In the genomic region with DNA sequence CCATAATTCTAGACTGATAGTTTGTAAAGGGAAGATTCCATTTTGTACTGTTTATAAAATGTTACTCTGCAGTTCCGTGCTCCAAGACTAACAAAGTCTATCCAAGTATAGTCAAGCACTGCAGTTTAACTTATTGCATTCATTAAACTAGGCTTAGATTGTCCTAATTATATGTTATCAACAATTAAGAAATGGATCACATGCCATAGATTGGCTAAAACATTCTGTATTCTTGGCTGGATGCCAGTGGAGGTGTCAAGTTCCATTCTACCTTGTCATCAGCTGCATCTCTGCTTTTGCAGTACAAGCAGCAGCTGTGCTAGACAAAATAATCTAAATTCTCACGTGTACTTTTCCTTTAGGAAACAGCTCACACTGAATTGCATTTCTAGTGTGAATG, we compare ENCODE assay signal across 9 cellular contexts.
DNase-seq lines count a peak whose midpoint lies in the region; ATAC-seq, FAIRE-seq and TF ChIP-seq lines count a peak whose summit lies in the region.
"Had no signal": no experiment of that assay in that cellular context is flagged by ENCODE, and none has a peak within 500 bp of the region (broad histone marks: within the 10 kb centered on the region; RNA-seq: fewer than 3 reads in every experiment).

No MANE protein-coding gene starts in this region.

- in situ Hi-C loops in brain microvascular endothelial cell (cut with HindIII; ENCODE audit: low pct_ligation_motif_present, low sequenced_read_pairs), result no loop called here

- WGBS in small intestine, 3 donors, result 27 to 47% (median 36%) methylated on average over 2 of the region's 2 CpGs

- no peak overlapping the region for H2AFZ ChIP-seq in Karpas-422 (ENCODE audit: low read length)

- H3K4me3 Mint-ChIP-seq in T-cell, result no peak overlapping the region

- H3K4me2 ChIP-seq in Karpas-422 (ENCODE audit: low read depth, low read length, poor library complexity, severe bottlenecking), result peak overlapping the region; percentile 31

- H3K27ac ChIP-seq in Karpas-422 (ENCODE audit: low read length) (no peak overlapping the region), brain microvascular endothelial cell (no peak overlapping the region), small intestine (ENCODE audit: low read depth in 1 of 2, low read length in 1 of 2) (no peak overlapping the region)

- DNase-seq in Karpas-422 (peak; percentile 72), NCI-H2171 (lab: John Stamatoyannopoulos, UW) (peak; percentile 34), brain microvascular endothelial cell (peak; percentile 38), small intestine (peak; percentile 3), T-cell (no peak), GM19240 (ENCODE audit: insufficient read length, low spot score) (no peak)
- DNase-seq: kidney glomerular epithelial cell, NCI-H1694 treated with DMSO at 0.1 percent for 48 hours had no signal

- peaks cover 0 to 4% of the 10 kb centered on the region in 2 donors for H3K27me3 Mint-ChIP-seq in T-cell

- TF ChIP-seq CTCF in brain microvascular endothelial cell (IDR thresholded peaks at IDR 0.05; ENCODE audit: low read depth, low read length, missing control alignments), result no peak

- no peaks in the 10 kb centered on the region for H4K20me1 ChIP-seq in Karpas-422 (ENCODE audit: insufficient read depth, low read depth, low read length)

- no peak overlapping the region for H3K4me3 ChIP-seq in Karpas-422 (ENCODE audit: low read length)
- H3K4me3 ChIP-seq in brain microvascular endothelial cell (ENCODE audit: low read depth, low read length), result no peak overlapping the region
- H3K4me3 ChIP-seq in small intestine (ENCODE audit: low read depth in 1 of 2, low read length in 2 of 2), result no peak overlapping the region

- no peak overlapping the region for H3K9ac ChIP-seq in Karpas-422 (ENCODE audit: low read length)

- POLR2A ChIA-PET in T-cell (lab: Charles Lee), result no interaction called here

- CTCF ChIA-PET in T-cell (lab: Charles Lee), result no interaction called here

- H3K36me3 Mint-ChIP-seq in T-cell, result no peaks in the 10 kb centered on the region

- H3K36me3 ChIP-seq in Karpas-422 (ENCODE audit: insufficient read depth, low read length), result no peaks in the 10 kb centered on the region
- H3K36me3 ChIP-seq in brain microvascular endothelial cell (replicated peaks), result no peaks in the 10 kb centered on the region
- H3K36me3 ChIP-seq in small intestine (ENCODE audit: control insufficient read depth in 2 of 2, insufficient read depth in 2 of 2, low read length in 2 of 2), result no peaks in the 10 kb centered on the region

- H3K9me2 ChIP-seq in Karpas-422 (replicated peaks; ENCODE audit: insufficient read depth, low read length), result no peaks in the 10 kb centered on the region

- peaks cover 13% of the 10 kb centered on the region for H3K4me1 ChIP-seq in Karpas-422 (ENCODE audit: low read length)
- no peaks in the 10 kb centered on the region for H3K4me1 ChIP-seq in small intestine (ENCODE audit: control insufficient read depth in 2 of 2, insufficient read depth in 1 of 2, low read depth in 1 of 2, low read length in 1 of 2)

- FAIRE-seq in small intestine (lab: Jason Lieb, UNC), result no peak

- H3K9me3 ChIP-seq in Karpas-422 (ENCODE audit: low read length) (no peaks in the 10 kb centered on the region), small intestine (ENCODE audit: control insufficient read depth, low read depth) (no peaks in the 10 kb centered on the region)

- H3K79me2 ChIP-seq in Karpas-422 (ENCODE audit: low read length), result no peaks in the 10 kb centered on the region

- H3K27me3 ChIP-seq in Karpas-422 (ENCODE audit: low read length) (no peaks in the 10 kb centered on the region), brain microvascular endothelial cell (replicated peaks) (no peaks in the 10 kb centered on the region), small intestine (ENCODE audit: control insufficient read depth in 2 of 2, insufficient read depth in 2 of 2, low read length in 2 of 2) (no peaks in the 10 kb centered on the region)

- no peaks in the 10 kb centered on the region for H3K4me1 Mint-ChIP-seq in T-cell

- no peaks in the 10 kb centered on the region for H3K9me3 Mint-ChIP-seq in T-cell

- no peak for ATAC-seq in GM18502 (IDR thresholded peaks at IDR 0.05; ENCODE audit: poor library complexity, unreplicated experiment)
- no peak for ATAC-seq in T-cell (replicated peaks in 1 of 4)

- no peak overlapping the region for H3K27ac Mint-ChIP-seq in T-cell

Comparison
In these comparisons a context has a peak if more than half of its experiments do, and no peak if none do; other contexts are left out.
1. DNase-seq: peak in Karpas-422 (single experiment), NCI-H2171 (single experiment), brain microvascular endothelial cell (single experiment) and small intestine (single experiment); none in T-cell (0 of 34) and GM19240 (single experiment).